In genomic region chr5:169221519-169221918, GRCh38 we compare ENCODE assay signal across 22 cellular contexts.
"Had no signal": no experiment of that assay in that cellular context is flagged by ENCODE, and none has a peak within 500 bp of the region (broad histone marks: within the 10 kb centered on the region; RNA-seq: fewer than 3 reads in every experiment).

No MANE protein-coding gene starts in this region.

- ATAC-seq: K562 had no signal

- H3K9me3 ChIP-seq: SJSA1 had no signal

- DNase-seq: MV-4-11, NCI-H1048, NCI-H1105, NCI-H1417, NCI-H1436 treated with DMSO at 0.1 percent for 48 hours, NCI-H187, NCI-H2029, NCI-H2081 treated with DMSO at 0.1 percent for 48 hours, NCI-H2171, NCI-H226, NCI-H446, NCI-H510A, NCI-H524 treated with DMSO at 0.1 percent for 48 hours, NCI-H69, NCI-H774, Right ventricle myocardium superior, RPMI8226, SIG-M5 had no signal

- H3K36me3 ChIP-seq: SJSA1 had no signal

- H3K4me1 Mint-ChIP-seq: IgD-negative memory B cell had no signal

- H3K27ac Mint-ChIP-seq: IgD-negative memory B cell had no signal

- H3K27ac ChIP-seq: SJSA1, SK-N-MC had no signal

- H3K36me3 Mint-ChIP-seq: IgD-negative memory B cell had no signal

- H3K27me3 ChIP-seq: SJSA1 had no signal

- H3K4me3 Mint-ChIP-seq: IgD-negative memory B cell had no signal

- H3K4me3 ChIP-seq: K562, SJSA1, SK-N-MC had no signal
